Comparison of ENCODE assay signal across 27 cellular contexts in the genomic region with DNA sequence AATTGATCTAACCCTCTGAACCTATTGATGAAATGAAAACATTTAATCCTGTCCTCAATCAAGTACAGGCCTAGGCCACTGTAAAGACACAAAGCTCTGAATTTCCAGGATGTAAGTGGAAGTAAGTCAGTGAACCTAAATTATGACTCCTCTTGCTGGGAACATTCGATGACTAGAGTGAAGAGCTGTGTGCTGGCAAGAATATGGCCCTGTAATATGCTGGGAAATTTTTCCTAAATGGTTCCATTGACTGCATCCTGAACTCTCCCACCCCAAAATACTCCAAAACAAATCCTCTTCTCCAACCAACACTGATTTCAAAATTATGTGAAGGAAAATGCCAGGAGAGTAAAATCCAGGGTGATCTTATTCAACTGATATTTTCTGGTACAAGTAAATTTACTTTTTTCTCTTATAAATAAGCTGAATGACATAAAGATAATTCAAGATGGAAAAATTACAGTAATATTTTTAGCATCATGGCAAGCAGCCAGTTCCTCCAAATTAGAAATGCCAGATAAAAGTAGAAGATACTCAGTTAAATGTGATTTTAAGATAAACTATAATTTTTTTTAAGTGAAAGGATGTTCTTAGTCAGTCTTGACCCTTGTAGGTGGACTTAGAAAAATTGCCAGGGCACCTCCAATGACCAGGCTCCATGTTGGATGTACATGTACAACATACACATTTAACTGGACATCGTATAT.
"Had no signal": no experiment of that assay in that cellular context is flagged by ENCODE, and none has a peak within 500 bp of the region (broad histone marks: within the 10 kb centered on the region; RNA-seq: fewer than 3 reads in every experiment).

No MANE protein-coding gene starts in this region.

- H3K4me1 ChIP-seq: ascending aorta, body of pancreas, SJSA1 had no signal

- H3K9me3 ChIP-seq: ascending aorta, body of pancreas, SJSA1 had no signal

- H3K27ac ChIP-seq: ascending aorta, body of pancreas, SJSA1 had no signal

- FAIRE-seq: bronchial epithelial cell, RCC 7860 had no signal

- H3K27me3 ChIP-seq: ascending aorta, body of pancreas, SJSA1 had no signal

- H3K4me1 Mint-ChIP-seq: activated B cell treated with CpG ODN at 0.5 μM for 24 hours; activated CD4-positive, alpha-beta T cell treated with anti-CD3 and anti-CD28 coated beads, Interleukin-2, amount 10 ng/mL, durations not matched to agents 24 days and 14 days; activated CD8-positive, alpha-beta memory T cell treated with anti-CD3 and anti-CD28 coated beads, Interleukin-2, amount 10 ng/mL, durations not matched to agents 7 days and 5 days; activated naive CD4-positive, alpha-beta T cell treated with anti-CD3 and anti-CD28 coated beads, Interleukin-2, amount 50 U/mL, for 24 hours; T-helper 17 cell had no signal

- H3K4me3 ChIP-seq: ascending aorta, body of pancreas, SJSA1 had no signal

- DNase-seq: activated B cell treated with CpG ODN at 0.5 μM for 24 hours; activated CD4-positive, alpha-beta T cell treated with anti-CD3 and anti-CD28 coated beads for 1 hour; activated CD4-positive, alpha-beta T cell treated with anti-CD3 and anti-CD28 coated beads, Interleukin-2, amount 10 ng/mL, durations not matched to agents 24 days and 14 days; activated CD4-positive, alpha-beta T cell treated with anti-CD3 and anti-CD28 coated beads, Interleukin-2, amount 50 U/mL, for 48 hours; activated CD8-positive, alpha-beta memory T cell treated with anti-CD3 and anti-CD28 coated beads, Interleukin-2, amount 10 ng/mL, durations not matched to agents 7 days and 5 days; activated effector memory CD4-positive, alpha-beta T cell treated with Interleukin-2 at 50 U/mL for 16 hours; activated naive CD4-positive, alpha-beta T cell; activated T-cell treated with anti-CD3 and anti-CD28 coated beads, Interleukin-2, amount 50 U/mL, for 24 hours; amniotic stem cell; body of pancreas; central memory CD4-positive, alpha-beta T cell; MM.1S; NCI-H1105; NCI-H1436 treated with DMSO at 0.1 percent for 48 hours; NCI-H187; NCI-H2081; NCI-H526; NCI-H774; SHP77; T-helper 17 cell; T-helper 9 cell had no signal

- ATAC-seq: activated CD8-positive, alpha-beta memory T cell treated with anti-CD3 and anti-CD28 coated beads, Interleukin-2, amount 10 ng/mL, durations not matched to agents 7 days and 5 days; body of pancreas; T-helper 17 cell had no signal

- H3K27ac Mint-ChIP-seq: activated B cell treated with CpG ODN at 0.5 μM for 24 hours; activated CD4-positive, alpha-beta T cell treated with anti-CD3 and anti-CD28 coated beads, Interleukin-2, amount 10 ng/mL, durations not matched to agents 24 days and 14 days; activated CD8-positive, alpha-beta memory T cell treated with anti-CD3 and anti-CD28 coated beads, Interleukin-2, amount 10 ng/mL, durations not matched to agents 7 days and 5 days; activated naive CD4-positive, alpha-beta T cell treated with anti-CD3 and anti-CD28 coated beads, Interleukin-2, amount 50 U/mL, for 24 hours; activated T-cell treated with anti-CD3 and anti-CD28 coated beads, Interleukin-2, amount 50 U/mL, for 24 hours; activated T-helper 1 cell treated with anti-CD3 and anti-CD28 coated beads, Interleukin-12 subunit alpha, Interleukin-12 subunit beta, Interleukin-2, Interleukin-4 antibody, amounts not matched to agents 30 ng/mL and 10 ng/mL and 1 ng/mL, durations not matched to agents 14 hours and 24 hours and 36 hours; T-helper 17 cell had no signal

- H3K9me3 Mint-ChIP-seq: activated B cell treated with CpG ODN at 0.5 μM for 24 hours; activated CD4-positive, alpha-beta T cell treated with anti-CD3 and anti-CD28 coated beads, Interleukin-2, amount 10 ng/mL, durations not matched to agents 24 days and 14 days; activated T-cell treated with anti-CD3 and anti-CD28 coated beads, Interleukin-2, amount 50 U/mL, for 24 hours; activated T-helper 1 cell treated with anti-CD3 and anti-CD28 coated beads, Interleukin-12 subunit alpha, Interleukin-12 subunit beta, Interleukin-2, Interleukin-4 antibody, amounts not matched to agents 30 ng/mL and 10 ng/mL and 1 ng/mL, durations not matched to agents 14 hours and 24 hours and 36 hours had no signal

- H3K36me3 ChIP-seq: ascending aorta, SJSA1 had no signal

- H3K4me3 Mint-ChIP-seq: activated B cell treated with CpG ODN at 0.5 μM for 24 hours; activated CD4-positive, alpha-beta T cell treated with anti-CD3 and anti-CD28 coated beads, Interleukin-2, amount 10 ng/mL, durations not matched to agents 24 days and 14 days; activated CD8-positive, alpha-beta memory T cell treated with anti-CD3 and anti-CD28 coated beads, Interleukin-2, amount 10 ng/mL, durations not matched to agents 7 days and 5 days; activated naive CD4-positive, alpha-beta T cell treated with anti-CD3 and anti-CD28 coated beads, Interleukin-2, amount 50 U/mL, for 24 hours; activated T-cell treated with anti-CD3 and anti-CD28 coated beads, Interleukin-2, amount 50 U/mL, for 24 hours; activated T-helper 1 cell treated with anti-CD3 and anti-CD28 coated beads, Interleukin-12 subunit alpha, Interleukin-12 subunit beta, Interleukin-2, Interleukin-4 antibody, amounts not matched to agents 30 ng/mL and 10 ng/mL and 1 ng/mL, durations not matched to agents 14 hours and 24 hours and 36 hours; T-helper 17 cell had no signal

- H3K27me3 Mint-ChIP-seq: activated B cell treated with CpG ODN at 0.5 μM for 24 hours; activated CD4-positive, alpha-beta T cell treated with anti-CD3 and anti-CD28 coated beads, Interleukin-2, amount 10 ng/mL, durations not matched to agents 24 days and 14 days; activated CD8-positive, alpha-beta memory T cell treated with anti-CD3 and anti-CD28 coated beads, Interleukin-2, amount 10 ng/mL, durations not matched to agents 7 days and 5 days; activated naive CD4-positive, alpha-beta T cell treated with anti-CD3 and anti-CD28 coated beads, Interleukin-2, amount 50 U/mL, for 24 hours; activated T-cell treated with anti-CD3 and anti-CD28 coated beads, Interleukin-2, amount 50 U/mL, for 24 hours; T-helper 17 cell had no signal

- H3K36me3 Mint-ChIP-seq: activated CD8-positive, alpha-beta memory T cell treated with anti-CD3 and anti-CD28 coated beads, Interleukin-2, amount 10 ng/mL, durations not matched to agents 7 days and 5 days; activated naive CD4-positive, alpha-beta T cell treated with anti-CD3 and anti-CD28 coated beads, Interleukin-2, amount 50 U/mL, for 24 hours had no signal
